1 cellular context compared by ENCODE assay signal in the genomic region with DNA sequence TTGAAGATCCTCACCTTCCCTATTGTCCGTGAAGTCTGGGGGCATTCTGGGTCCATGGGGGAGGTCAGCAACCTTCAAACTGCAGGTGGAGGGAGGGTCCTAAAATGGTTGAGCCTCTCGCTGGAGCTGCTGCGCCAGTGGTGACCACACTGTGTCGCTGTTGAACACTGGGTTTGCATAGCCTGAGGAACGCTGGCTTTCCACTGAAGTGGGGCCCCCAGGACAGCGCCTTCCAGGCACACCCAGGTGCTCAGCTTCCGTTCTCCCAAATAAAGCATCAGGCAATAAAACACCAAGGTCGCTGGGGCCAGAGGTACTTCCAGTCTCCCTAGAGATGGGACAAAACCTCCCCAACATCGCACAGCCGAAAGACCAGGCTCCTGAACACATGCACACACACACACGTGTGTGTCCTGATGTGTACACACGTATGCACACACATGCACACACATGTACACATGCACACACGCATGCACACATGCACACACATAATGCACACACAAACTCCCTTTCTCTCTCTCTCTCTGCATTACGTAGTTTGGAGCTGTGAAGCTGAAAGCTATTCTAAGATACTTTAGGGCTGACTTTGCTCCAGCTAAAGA.
TF ChIP-seq lines count a peak whose summit lies in the region.

No MANE protein-coding gene starts in this region.

TF ChIP-seq in SK-N-SH, 30 proteins besides CTCF, POLR2A, EP300 and RAD21 (continued from another document):
- TF ChIP-seq, protein P1, sequence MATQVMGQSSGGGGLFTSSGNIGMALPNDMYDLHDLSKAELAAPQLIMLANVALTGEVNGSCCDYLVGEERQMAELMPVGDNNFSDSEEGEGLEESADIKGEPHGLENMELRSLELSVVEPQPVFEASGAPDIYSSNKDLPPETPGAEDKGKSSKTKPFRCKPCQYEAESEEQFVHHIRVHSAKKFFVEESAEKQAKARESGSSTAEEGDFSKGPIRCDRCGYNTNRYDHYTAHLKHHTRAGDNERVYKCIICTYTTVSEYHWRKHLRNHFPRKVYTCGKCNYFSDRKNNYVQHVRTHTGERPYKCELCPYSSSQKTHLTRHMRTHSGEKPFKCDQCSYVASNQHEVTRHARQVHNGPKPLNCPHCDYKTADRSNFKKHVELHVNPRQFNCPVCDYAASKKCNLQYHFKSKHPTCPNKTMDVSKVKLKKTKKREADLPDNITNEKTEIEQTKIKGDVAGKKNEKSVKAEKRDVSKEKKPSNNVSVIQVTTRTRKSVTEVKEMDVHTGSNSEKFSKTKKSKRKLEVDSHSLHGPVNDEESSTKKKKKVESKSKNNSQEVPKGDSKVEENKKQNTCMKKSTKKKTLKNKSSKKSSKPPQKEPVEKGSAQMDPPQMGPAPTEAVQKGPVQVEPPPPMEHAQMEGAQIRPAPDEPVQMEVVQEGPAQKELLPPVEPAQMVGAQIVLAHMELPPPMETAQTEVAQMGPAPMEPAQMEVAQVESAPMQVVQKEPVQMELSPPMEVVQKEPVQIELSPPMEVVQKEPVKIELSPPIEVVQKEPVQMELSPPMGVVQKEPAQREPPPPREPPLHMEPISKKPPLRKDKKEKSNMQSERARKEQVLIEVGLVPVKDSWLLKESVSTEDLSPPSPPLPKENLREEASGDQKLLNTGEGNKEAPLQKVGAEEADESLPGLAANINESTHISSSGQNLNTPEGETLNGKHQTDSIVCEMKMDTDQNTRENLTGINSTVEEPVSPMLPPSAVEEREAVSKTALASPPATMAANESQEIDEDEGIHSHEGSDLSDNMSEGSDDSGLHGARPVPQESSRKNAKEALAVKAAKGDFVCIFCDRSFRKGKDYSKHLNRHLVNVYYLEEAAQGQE (IDR thresholded peaks at IDR 0.05; ENCODE audit: low read depth, low read length), result no peak
- TF ChIP-seq NRF1 (IDR thresholded peaks at IDR 0.05; ENCODE audit: low read depth, low read length) (no peak), RXRA (IDR thresholded peaks at IDR 0.05; ENCODE audit: borderline replicate concordance, low read depth) (no peak), TCF12 (IDR thresholded peaks at IDR 0.05) (no peak), EZH2phosphoT487 (IDR thresholded peaks at IDR 0.05; ENCODE audit: borderline replicate concordance, low read depth) (no peak)
- TF ChIP-seq, protein P2, sequence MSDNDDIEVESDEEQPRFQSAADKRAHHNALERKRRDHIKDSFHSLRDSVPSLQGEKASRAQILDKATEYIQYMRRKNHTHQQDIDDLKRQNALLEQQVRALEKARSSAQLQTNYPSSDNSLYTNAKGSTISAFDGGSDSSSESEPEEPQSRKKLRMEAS (IDR thresholded peaks at IDR 0.05; ENCODE audit: low read depth), result no peak
